Comparison of ENCODE assay signal across 37 cellular contexts in the genomic region with DNA sequence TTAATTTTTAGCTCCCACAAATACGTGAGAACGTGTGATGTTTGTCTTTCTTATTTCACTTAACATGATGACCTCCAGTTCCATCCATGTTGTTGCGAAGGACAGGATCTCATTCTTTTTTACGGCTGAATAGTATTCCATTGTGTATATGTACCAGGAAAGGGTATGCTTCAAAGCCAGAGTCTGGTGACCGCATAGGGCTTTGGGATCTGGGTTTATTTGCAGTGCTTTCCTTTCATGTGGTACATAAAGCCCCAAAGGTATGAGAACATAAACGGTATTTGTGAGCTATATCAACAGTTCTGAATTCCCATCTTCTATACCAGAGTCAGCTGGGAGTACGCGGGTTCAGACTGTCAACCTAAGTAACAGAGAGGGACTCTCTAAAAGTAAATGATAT. TPM values are rescaled to one million over a fixed set of nuclear protein-coding genes. Genes with fewer than 3 reads are reported as not detected.
"Had no signal": no experiment of that assay in that cellular context is flagged by ENCODE, and none has a peak within 500 bp of the region (broad histone marks: within the 10 kb centered on the region; RNA-seq: fewer than 3 reads in every experiment).

No MANE protein-coding gene starts in this region.

- H3K27me3 Mint-ChIP-seq: progenitor cell of endocrine pancreas had no signal

- H3K79me2 ChIP-seq: hepatocyte had no signal

- H3K36me3 ChIP-seq: ascending aorta, cardiac muscle cell, gastrocnemius medialis, neutrophil, stomach, thyroid gland, upper lobe of left lung, vagina had no signal

- ATAC-seq: activated T-helper 17 cell treated with anti-CD3 and anti-CD28 coated beads, Interleukin-2, amount 50 U/mL, for 72 hours; gastrocnemius medialis; left cardiac atrium; left ventricle myocardium superior; mucosa of descending colon; sciatic nerve; stimulated activated effector memory CD8-positive, alpha-beta T cell treated with anti-CD3 and anti-CD28 coated beads, Interleukin-12 subunit alpha, Interleukin-12 subunit beta, amount 100 ng/mL, for 72 hours had no signal

- H3K4me3 Mint-ChIP-seq: activated B cell treated with CpG ODN at 0.5 μM for 24 hours; activated naive CD8-positive, alpha-beta T cell; activated T-helper 17 cell treated with anti-CD3 and anti-CD28 coated beads, Interleukin-2, amount 50 U/mL, for 72 hours; brain; nephron progenitor cell; stimulated activated effector memory CD8-positive, alpha-beta T cell treated with anti-CD3 and anti-CD28 coated beads, Interleukin-12 subunit alpha, Interleukin-12 subunit beta, amount 100 ng/mL, for 72 hours had no signal

- FAIRE-seq: keratinocyte had no signal

- DNase-seq: activated B cell treated with CpG ODN at 0.5 μM for 24 hours; activated CD8-positive, alpha-beta memory T cell treated with anti-CD3 and anti-CD28 coated beads, Interleukin-2, amount 50 U/mL, for 4 hours; activated T-cell treated with anti-CD3 and anti-CD28 coated beads, Interleukin-2, amount 50 U/mL, for 1 hour; cerebellar nuclear complex; dorsolateral prefrontal cortex; effector memory CD4-positive, alpha-beta T cell; gastrocnemius medialis; left cardiac atrium; left ventricle myocardium superior; mucosa of descending colon; nephron progenitor cell; stimulated activated CD4-positive, alpha-beta T cell treated with anti-CD3 and anti-CD28 coated beads, Interleukin-12 subunit alpha, Interleukin-12 subunit beta, amount 100 ng/mL, for 4 hours; stimulated activated CD4-positive, alpha-beta T cell treated with anti-CD3 and anti-CD28 coated beads, Interleukin-4, amount 100 ng/mL, for 1 hour; stomach; thyroid gland; upper lobe of left lung had no signal

- H3K27ac Mint-ChIP-seq: activated B cell treated with CpG ODN at 0.5 μM for 24 hours; activated naive CD8-positive, alpha-beta T cell; activated T-helper 17 cell treated with anti-CD3 and anti-CD28 coated beads, Interleukin-2, amount 50 U/mL, for 72 hours; brain; nephron progenitor cell; progenitor cell of endocrine pancreas; stimulated activated effector memory CD8-positive, alpha-beta T cell treated with anti-CD3 and anti-CD28 coated beads, Interleukin-12 subunit alpha, Interleukin-12 subunit beta, amount 100 ng/mL, for 72 hours had no signal

- H3K4me1 Mint-ChIP-seq: activated B cell treated with CpG ODN at 0.5 μM for 24 hours; activated T-helper 17 cell treated with anti-CD3 and anti-CD28 coated beads, Interleukin-2, amount 50 U/mL, for 72 hours; nephron progenitor cell; stimulated activated effector memory CD8-positive, alpha-beta T cell treated with anti-CD3 and anti-CD28 coated beads, Interleukin-12 subunit alpha, Interleukin-12 subunit beta, amount 100 ng/mL, for 72 hours had no signal

- H3K9me3 ChIP-seq: ascending aorta, gastrocnemius medialis, mucosa of descending colon, neutrophil, stomach, thyroid gland, upper lobe of left lung, vagina had no signal

- H3K4me3 ChIP-seq: ascending aorta, cardiac muscle cell, coronary artery, dorsolateral prefrontal cortex, gastrocnemius medialis, hepatocyte, mucosa of descending colon, skin epidermis, stomach, thyroid gland, upper lobe of left lung, vagina had no signal

- H3K27ac ChIP-seq: ascending aorta, cardiac muscle cell, coronary artery, dorsolateral prefrontal cortex, gastrocnemius medialis, hepatocyte, neutrophil, skin epidermis, stomach, thyroid gland, upper lobe of left lung, vagina had no signal

- H3K4me2 ChIP-seq: hepatocyte had no signal

- H3K36me3 Mint-ChIP-seq: activated naive CD8-positive, alpha-beta T cell; brain; stimulated activated effector memory CD8-positive, alpha-beta T cell treated with anti-CD3 and anti-CD28 coated beads, Interleukin-12 subunit alpha, Interleukin-12 subunit beta, amount 100 ng/mL, for 72 hours had no signal

- H3K27me3 ChIP-seq: ascending aorta, cardiac muscle cell, dorsolateral prefrontal cortex, gastrocnemius medialis, hepatocyte, stomach, thyroid gland, upper lobe of left lung, vagina had no signal

- H3K9me3 Mint-ChIP-seq: activated B cell treated with CpG ODN at 0.5 μM for 24 hours; activated T-helper 17 cell treated with anti-CD3 and anti-CD28 coated beads, Interleukin-2, amount 50 U/mL, for 72 hours; brain; stimulated activated effector memory CD8-positive, alpha-beta T cell treated with anti-CD3 and anti-CD28 coated beads, Interleukin-12 subunit alpha, Interleukin-12 subunit beta, amount 100 ng/mL, for 72 hours had no signal

- H2AFZ ChIP-seq: hepatocyte had no signal

- H3K4me1 ChIP-seq: ascending aorta, gastrocnemius medialis, thyroid gland, upper lobe of left lung, vagina had no signal

RNA-seq across cellular contexts. Expression of a gene that starts 24.6 kb away (rescaled TPM):
- total RNA-seq: activated B cell treated with CpG ODN at 0.5 μM for 24 hours; activated T-helper 17 cell treated with anti-CD3 and anti-CD28 coated beads, Interleukin-2, amount 50 U/mL, for 72 hours; ascending aorta; cardiac muscle cell; epithelial cell of proximal tubule; gastrocnemius medialis; hepatocyte; left cardiac atrium; left ventricle myocardium superior; lung microvascular endothelial cell; mesenteric fat pad; mucosa of descending colon; myocyte; osteocyte; progenitor cell of endocrine pancreas; renal cortical epithelial cell; sciatic nerve; stomach; T-helper 2 cell treated with Interferon-gamma antibody and Interleukin-4, amounts not matched to agents 100 ng/mL and 5 ng/mL, for 36 hours; thyroid gland; upper lobe of left lung; vagina had no signal
- polyA plus RNA-seq: cardiac muscle cell, keratinocyte, stomach had no signal

RNA-seq across cellular contexts. Expression of a gene that starts 29.9 kb away (rescaled TPM):
- total RNA-seq: activated B cell treated with CpG ODN at 0.5 μM for 24 hours; activated T-helper 17 cell treated with anti-CD3 and anti-CD28 coated beads, Interleukin-2, amount 50 U/mL, for 72 hours; ascending aorta; cardiac muscle cell; dorsolateral prefrontal cortex; epithelial cell of proximal tubule; gastrocnemius medialis; hepatocyte; left cardiac atrium; left ventricle myocardium superior; lung microvascular endothelial cell; mesenteric fat pad; mucosa of descending colon; myocyte; osteocyte; progenitor cell of endocrine pancreas; renal cortical epithelial cell; sciatic nerve; stomach; T-helper 2 cell treated with Interferon-gamma antibody and Interleukin-4, amounts not matched to agents 100 ng/mL and 5 ng/mL, for 36 hours; thyroid gland; upper lobe of left lung; vagina had no signal
- polyA plus RNA-seq: cardiac muscle cell, keratinocyte, stomach had no signal

RNA-seq across cellular contexts. Expression of a gene that starts 46.3 kb away (rescaled TPM):
- total RNA-seq: activated B cell treated with CpG ODN at 0.5 μM for 24 hours; activated T-helper 17 cell treated with anti-CD3 and anti-CD28 coated beads, Interleukin-2, amount 50 U/mL, for 72 hours; ascending aorta; cardiac muscle cell; epithelial cell of proximal tubule; gastrocnemius medialis; hepatocyte; left cardiac atrium; left ventricle myocardium superior; lung microvascular endothelial cell; mesenteric fat pad; mucosa of descending colon; myocyte; osteocyte; progenitor cell of endocrine pancreas; renal cortical epithelial cell; sciatic nerve; stomach; T-helper 2 cell treated with Interferon-gamma antibody and Interleukin-4, amounts not matched to agents 100 ng/mL and 5 ng/mL, for 36 hours; thyroid gland; upper lobe of left lung; vagina had no signal
- polyA plus RNA-seq: cardiac muscle cell, hepatocyte, keratinocyte, stomach had no signal
